ENCODE assay signal across 8 cellular contexts in genomic region chrX:9352683-9353430, GRCh38.
DNase-seq lines count a peak whose midpoint lies in the region; ATAC-seq and TF ChIP-seq lines count a peak whose summit lies in the region.

No MANE protein-coding gene starts in this region.

- H3K4me1 ChIP-seq in suprapubic skin, result peaks cover 9% of the 10 kb centered on the region

- no peaks in the 10 kb centered on the region for H3K36me3 ChIP-seq in suprapubic skin

- H3K27ac ChIP-seq in suprapubic skin, result no peak overlapping the region

- H3K9me3 ChIP-seq in suprapubic skin, result no peaks in the 10 kb centered on the region

- DNase-seq in activated CD4-positive, alpha-beta T cell treated with anti-CD3 and anti-CD28 coated beads for 48 hours, result peak; percentile 60
- no peak for DNase-seq in activated CD4-positive, alpha-beta T cell treated with anti-CD3 and anti-CD28 coated beads, Interleukin-2, amount 50 U/mL, for 4 hours
- DNase-seq in MV-4-11 (lab: John Stamatoyannopoulos, UW) (peak; percentile 94), mucosa of gallbladder (ENCODE audit: low spot score) (peak; percentile 33), suprapubic skin (ENCODE audit: low spot score in 2 of 2) (no peak), NCI-H1436 (lab: John Stamatoyannopoulos, UW) (no peak)
- peak; percentile 15 for DNase-seq in activated naive CD4-positive, alpha-beta T cell treated with anti-CD3 and anti-CD28 coated beads, Interleukin-2, amount 50 U/mL, for 16 hours

- TF ChIP-seq CTCF in suprapubic skin (IDR thresholded peaks at IDR 0.05), result no peak

- ATAC-seq in HG02588 (IDR thresholded peaks at IDR 0.05; ENCODE audit: unreplicated experiment), result peak; percentile 77

- no peak for TF ChIP-seq EP300 in suprapubic skin (IDR thresholded peaks at IDR 0.05)

- no peak overlapping the region for H3K4me3 ChIP-seq in suprapubic skin

- 41% methylated on average over 16 of the region's 16 CpGs for WGBS in suprapubic skin

- no peaks in the 10 kb centered on the region for H3K27me3 ChIP-seq in suprapubic skin

- no peak for TF ChIP-seq POLR2A in suprapubic skin (IDR thresholded peaks at IDR 0.05)

Comparison
In these comparisons a context has a peak if more than half of its experiments do, and no peak if none do; other contexts are left out.
1. DNase-seq: peak in activated CD4-positive, alpha-beta T cell treated with anti-CD3 and anti-CD28 coated beads for 48 hours (single experiment), MV-4-11 (single experiment), activated naive CD4-positive, alpha-beta T cell treated with anti-CD3 and anti-CD28 coated beads, Interleukin-2, amount 50 U/mL, for 16 hours (single experiment) and mucosa of gallbladder (single experiment); none in activated CD4-positive, alpha-beta T cell treated with anti-CD3 and anti-CD28 coated beads, Interleukin-2, amount 50 U/mL, for 4 hours (0 of 2), suprapubic skin (0 of 2) and NCI-H1436 (single experiment).